ENCODE assay signal across 8 cellular contexts in genomic region chr20:58209652-58210397, GRCh38. TPM values are rescaled to one million over a fixed set of nuclear protein-coding genes. Genes with fewer than 3 reads are reported as not detected.
DNase-seq lines count a peak whose midpoint lies in the region; ATAC-seq lines count a peak whose summit lies in the region.

No MANE protein-coding gene starts in this region.

- peak; percentile 73 for ATAC-seq in HG03139 (IDR thresholded peaks at IDR 0.05; ENCODE audit: unreplicated experiment)

- DNase-seq in NCI-H524 (lab: John Stamatoyannopoulos, UW) (peak; percentile 33 to 70), NCI-H524 treated with DMSO at 0.1 percent for 48 hours (lab: John Stamatoyannopoulos, UW) (no peak), NCI-H748 treated with DMSO at 0.1 percent for 48 hours (lab: John Stamatoyannopoulos, UW) (peak; percentile 25), mesenteric fat pad (ENCODE audit: low spot score) (peak; percentile 97)
- peak; percentile 63 to 86 for DNase-seq in activated CD8-positive, alpha-beta memory T cell treated with anti-CD3 and anti-CD28 coated beads for 1 hour (ENCODE audit: extremely low read depth in 1 of 2, low read depth in 1 of 2)
- DNase-seq in effector CD8-positive, alpha-beta T cell (lab: John Stamatoyannopoulos, UW), result peak; percentile 77
- DNase-seq in stimulated activated CD8-positive, alpha-beta memory T cell treated with anti-CD3 and anti-CD28 coated beads, Interleukin-2, amount 100 ng/mL, for 1 hour (ENCODE audit: low read depth in 2 of 2), result peak; percentile 77 to 81

RNA-seq across cellular contexts. Expression of gene ANKRD60, which starts 18.6 kb away (rescaled TPM):
- total RNA-seq in mesenteric fat pad, result not detected
